ENCODE assay signal across 18 cellular contexts in genomic region chr3:182083112-182083511, GRCh38.
DNase-seq lines count a peak whose midpoint lies in the region; ATAC-seq, FAIRE-seq and TF ChIP-seq lines count a peak whose summit lies in the region.
"Had no signal": no experiment of that assay in that cellular context is flagged by ENCODE, and none has a peak within 500 bp of the region (broad histone marks: within the 10 kb centered on the region; RNA-seq: fewer than 3 reads in every experiment).

No MANE protein-coding gene starts in this region.

- no peaks in the 10 kb centered on the region for H4K20me1 ChIP-seq in astrocyte (ENCODE audit: insufficient read depth, low read length)
- no peaks in the 10 kb centered on the region for H4K20me1 ChIP-seq in smooth muscle cell (ENCODE audit: low read depth)
- H4K20me1 ChIP-seq: BLaER1 treated with 17β-estradiol and CSF1 and Interleukin-3, amounts not matched to agents 10 nM and 100 nM had no signal

- H3K9me3 Mint-ChIP-seq in astrocyte (ENCODE audit: unreplicated experiment) (no peaks in the 10 kb centered on the region), Caco-2 (ENCODE audit: unreplicated experiment) (peaks cover 15% of the 10 kb centered on the region)

- CTCF ChIA-PET in Caco-2 (lab: Charles Lee): no interaction called here

- H3K4me3 Mint-ChIP-seq in astrocyte (ENCODE audit: unreplicated experiment) (no peak overlapping the region), Caco-2 (ENCODE audit: unreplicated experiment) (no peak overlapping the region)

- ATAC-seq in foreskin keratinocyte: no peak
- ATAC-seq: GM12878 had no signal

- DNase-seq in MG63 (peak; percentile 23), astrocyte (ENCODE audit: low read depth) (peak; percentile 72), foreskin keratinocyte (peak; percentile 20 to 40), smooth muscle cell (lab: John Stamatoyannopoulos, UW; ENCODE audit: unreplicated experiment) (no peak), adrenal gland (no peak), Caco-2 (no peak)
- no peak for DNase-seq in activated effector memory CD4-positive, alpha-beta T cell treated with Interleukin-2 at 50 U/mL for 16 hours
- DNase-seq: HCEC 1CT; NCI-H146; NCI-H2227 treated with DMSO at 0.1 percent for 48 hours; NCI-H526; NK-92 treated with Interleukin-12 subunit alpha and Interleukin-12 subunit beta, amount 100 ng/mL, for 24 hours; OCI-M1 had no signal

- no peaks in the 10 kb centered on the region for H3K36me3 Mint-ChIP-seq in astrocyte (ENCODE audit: low read depth, unreplicated experiment)
- H3K36me3 Mint-ChIP-seq in Caco-2 (ENCODE audit: insufficient read depth, unreplicated experiment): no peaks in the 10 kb centered on the region

- H3K36me3 ChIP-seq in MG63: no peaks in the 10 kb centered on the region
- no peaks in the 10 kb centered on the region for H3K36me3 ChIP-seq in astrocyte (ENCODE audit: insufficient read depth, low read length)
- no peaks in the 10 kb centered on the region for H3K36me3 ChIP-seq in smooth muscle cell (ENCODE audit: low read depth)
- no peaks in the 10 kb centered on the region for H3K36me3 ChIP-seq in adrenal gland (replicated peaks in 1 of 2)
- H3K36me3 ChIP-seq in Caco-2 (ENCODE audit: control insufficient read depth, insufficient read depth, low read length): no peaks in the 10 kb centered on the region
- H3K36me3 ChIP-seq: BLaER1 treated with 17β-estradiol and CSF1 and Interleukin-3, amounts not matched to agents 10 nM and 100 nM had no signal

- no peaks in the 10 kb centered on the region for H3F3A ChIP-seq in smooth muscle cell (ENCODE audit: low read depth)

- H3K9ac ChIP-seq in astrocyte (ENCODE audit: low read length) (no peak overlapping the region), smooth muscle cell (ENCODE audit: low read depth) (no peak overlapping the region)
- H3K9ac ChIP-seq: BLaER1 treated with 17β-estradiol and CSF1 and Interleukin-3, amounts not matched to agents 10 nM and 100 nM had no signal

- no TSS peak for BruUV-seq in Caco-2 (replicated peaks; lab: Mats Ljungman, UMichigan)

- peaks cover 2% of the 10 kb centered on the region; the same call in 1 of the 2 replicates for H3K27me3 ChIP-seq in MG63
- H3K27me3 ChIP-seq in astrocyte (ENCODE audit: insufficient read depth, low read length): no peaks in the 10 kb centered on the region
- no peaks in the 10 kb centered on the region for H3K27me3 ChIP-seq in foreskin keratinocyte
- peaks cover 31% of the 10 kb centered on the region for H3K27me3 ChIP-seq in smooth muscle cell (ENCODE audit: low read depth)
- no peaks in the 10 kb centered on the region for H3K27me3 ChIP-seq in adrenal gland
- no peaks in the 10 kb centered on the region for H3K27me3 ChIP-seq in Caco-2 (replicated peaks; ENCODE audit: control insufficient read depth, insufficient read depth, low read length)
- H3K27me3 ChIP-seq: BLaER1 treated with 17β-estradiol and CSF1 and Interleukin-3, amounts not matched to agents 10 nM and 100 nM had no signal

- no peak for TF ChIP-seq CTCF in astrocyte (IDR thresholded peaks at IDR 0.05; ENCODE audit: insufficient read depth, low read depth, low read length)
- TF ChIP-seq CTCF in foreskin keratinocyte (conservative IDR thresholded peaks at IDR 0.05): no peak
- TF ChIP-seq CTCF in smooth muscle cell (IDR thresholded peaks at IDR 0.05; ENCODE audit: borderline replicate concordance, insufficient read depth, poor library complexity, severe bottlenecking): no peak
- TF ChIP-seq CTCF in adrenal gland (IDR thresholded peaks at IDR 0.05): no peak
- TF ChIP-seq CTCF in Caco-2 (IDR thresholded peaks at IDR 0.05; ENCODE audit: insufficient read depth in 1 of 2, low read depth in 1 of 2, low read length in 1 of 2, severe bottlenecking in 1 of 2, unreplicated experiment in 1 of 2): no peak

- TF ChIP-seq POLR2A in adrenal gland (IDR thresholded peaks at IDR 0.05): no peak

- H3K79me2 ChIP-seq in astrocyte (ENCODE audit: insufficient read depth, low read length) (no peaks in the 10 kb centered on the region), smooth muscle cell (ENCODE audit: low read depth) (no peaks in the 10 kb centered on the region)

- H3K4me2 ChIP-seq in astrocyte (ENCODE audit: low read length) (peak overlapping the region; percentile 28), smooth muscle cell (peak overlapping the region; percentile 51)
- H3K4me2 ChIP-seq: BLaER1 treated with 17β-estradiol and CSF1 and Interleukin-3, amounts not matched to agents 10 nM and 100 nM had no signal

- H3K4me1 ChIP-seq in astrocyte (ENCODE audit: insufficient read depth, low read length): peaks cover 4% of the 10 kb centered on the region
- H3K4me1 ChIP-seq in foreskin keratinocyte: no peaks in the 10 kb centered on the region
- H3K4me1 ChIP-seq in smooth muscle cell (ENCODE audit: low read depth): no peaks in the 10 kb centered on the region
- H3K4me1 ChIP-seq in adrenal gland (replicated peaks in 1 of 2): no peaks in the 10 kb centered on the region
- H3K4me1 ChIP-seq in Caco-2: peaks cover 11% of the 10 kb centered on the region; the same call in 1 of the 2 replicates
- H3K4me1 ChIP-seq: BLaER1 treated with 17β-estradiol and CSF1 and Interleukin-3, amounts not matched to agents 10 nM and 100 nM had no signal

- no peak for FAIRE-seq in astrocyte (lab: Jason Lieb, UNC)
- FAIRE-seq: GM12878, GM18507, HTR-8/SVneo had no signal

- no peaks in the 10 kb centered on the region for H3K9me3 ChIP-seq in MG63
- H3K9me3 ChIP-seq in astrocyte (ENCODE audit: insufficient read depth, low read depth, low read length): no peaks in the 10 kb centered on the region
- H3K9me3 ChIP-seq in smooth muscle cell (replicated peaks; ENCODE audit: low read depth): no peaks in the 10 kb centered on the region
- H3K9me3 ChIP-seq in adrenal gland (replicated peaks in 1 of 3): peaks cover 0 to 4% (median 0%) of the 10 kb centered on the region in 3 donors
- H3K9me3 ChIP-seq in Caco-2: no peaks in the 10 kb centered on the region
- H3K9me3 ChIP-seq: BLaER1 treated with 17β-estradiol and CSF1 and Interleukin-3, amounts not matched to agents 10 nM and 100 nM had no signal

- H3K4me3 ChIP-seq in MG63: no peak overlapping the region
- no peak overlapping the region for H3K4me3 ChIP-seq in astrocyte (ENCODE audit: insufficient read depth, low read depth, low read length)
- H3K4me3 ChIP-seq in smooth muscle cell: no peak overlapping the region
- no peak overlapping the region for H3K4me3 ChIP-seq in adrenal gland
- H3K4me3 ChIP-seq in Caco-2 (ENCODE audit: low read depth, low read length): no peak overlapping the region
- H3K4me3 ChIP-seq: BLaER1 treated with 17β-estradiol and CSF1 and Interleukin-3, amounts not matched to agents 10 nM and 100 nM; GM12878; SK-N-MC had no signal

- H3K4me1 Mint-ChIP-seq in astrocyte (ENCODE audit: low read depth, unreplicated experiment): peaks cover 11% of the 10 kb centered on the region
- peaks cover 19% of the 10 kb centered on the region for H3K4me1 Mint-ChIP-seq in Caco-2 (ENCODE audit: low read depth, unreplicated experiment)

- 16% methylated on average over 2 of the region's 2 CpGs for WGBS in smooth muscle cell (ENCODE audit: low lambda C conversion rate)
- WGBS in adrenal gland, 4 donors: 29 to 52% (median 37%) methylated on average over 2 of the region's 2 CpGs

- POLR2A ChIA-PET in Caco-2 (lab: Charles Lee): no interaction called here

- H3K27ac Mint-ChIP-seq in astrocyte (ENCODE audit: unreplicated experiment): no peak overlapping the region
- H3K27ac Mint-ChIP-seq in Caco-2 (ENCODE audit: unreplicated experiment): no peak overlapping the region

- H3K27me3 Mint-ChIP-seq in astrocyte (ENCODE audit: low read depth, unreplicated experiment) (no peaks in the 10 kb centered on the region), Caco-2 (ENCODE audit: insufficient read depth, unreplicated experiment) (no peaks in the 10 kb centered on the region)

- H2AFZ ChIP-seq in astrocyte (ENCODE audit: low read depth, low read length) (no peak overlapping the region), smooth muscle cell (ENCODE audit: low read depth) (no peak overlapping the region)

- no peak overlapping the region for H3K27ac ChIP-seq in astrocyte (ENCODE audit: low read depth, low read length)
- no peak overlapping the region for H3K27ac ChIP-seq in foreskin keratinocyte
- H3K27ac ChIP-seq in smooth muscle cell (ENCODE audit: low read depth): no peak overlapping the region
- no peak overlapping the region for H3K27ac ChIP-seq in adrenal gland
- H3K27ac ChIP-seq: BLaER1 treated with 17β-estradiol and CSF1 and Interleukin-3, amounts not matched to agents 10 nM and 100 nM; SK-N-MC had no signal

- intact Hi-C loops in adrenal gland (cut with DNase I): no loop called here
- intact Hi-C loops in Caco-2 (cut with micrococcal nuclease; ENCODE audit: unreplicated experiment): no loop called here

Comparison
In these comparisons a context has a peak if more than half of its experiments do, and no peak if none do; other contexts are left out.
1. DNase-seq: peak in MG63 (single experiment), astrocyte (single experiment) and foreskin keratinocyte (2 of 2); none in smooth muscle cell (single experiment), adrenal gland (0 of 7), activated effector memory CD4-positive, alpha-beta T cell treated with Interleukin-2 at 50 U/mL for 16 hours (single experiment) and Caco-2 (0 of 2).